In the genomic region with DNA sequence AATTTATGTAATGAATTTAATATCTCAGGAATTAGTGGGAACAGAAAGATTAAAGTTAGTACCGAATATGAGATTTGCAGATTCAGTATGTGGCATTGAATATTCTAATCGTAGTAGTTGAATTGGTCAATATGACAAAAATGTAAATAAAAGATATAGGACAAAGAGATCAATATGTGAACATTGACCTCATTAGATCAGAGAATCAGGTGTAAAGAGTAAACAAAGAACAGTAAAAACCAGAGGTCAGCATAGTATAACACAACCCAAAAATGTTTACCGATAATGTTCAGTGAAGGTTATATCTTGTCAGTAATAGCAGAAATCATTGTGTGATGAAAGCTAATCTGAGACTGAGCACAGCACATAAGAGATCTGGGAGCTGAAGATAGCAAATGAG, we compare ENCODE assay signal across 6 cellular contexts.
"Had no signal": no experiment of that assay in that cellular context is flagged by ENCODE, and none has a peak within 500 bp of the region (broad histone marks: within the 10 kb centered on the region; RNA-seq: fewer than 3 reads in every experiment).

No MANE protein-coding gene starts in this region.

- ATAC-seq: K562 had no signal

- DNase-seq: IMR-90, KBM-7, KG1 had no signal

- FAIRE-seq: HTR-8/SVneo, K562 had no signal

- H3K4me3 ChIP-seq: K562 had no signal

- H3K27ac ChIP-seq: HL-60 had no signal
